ENCODE assay signal across 8 cellular contexts in the genomic region with DNA sequence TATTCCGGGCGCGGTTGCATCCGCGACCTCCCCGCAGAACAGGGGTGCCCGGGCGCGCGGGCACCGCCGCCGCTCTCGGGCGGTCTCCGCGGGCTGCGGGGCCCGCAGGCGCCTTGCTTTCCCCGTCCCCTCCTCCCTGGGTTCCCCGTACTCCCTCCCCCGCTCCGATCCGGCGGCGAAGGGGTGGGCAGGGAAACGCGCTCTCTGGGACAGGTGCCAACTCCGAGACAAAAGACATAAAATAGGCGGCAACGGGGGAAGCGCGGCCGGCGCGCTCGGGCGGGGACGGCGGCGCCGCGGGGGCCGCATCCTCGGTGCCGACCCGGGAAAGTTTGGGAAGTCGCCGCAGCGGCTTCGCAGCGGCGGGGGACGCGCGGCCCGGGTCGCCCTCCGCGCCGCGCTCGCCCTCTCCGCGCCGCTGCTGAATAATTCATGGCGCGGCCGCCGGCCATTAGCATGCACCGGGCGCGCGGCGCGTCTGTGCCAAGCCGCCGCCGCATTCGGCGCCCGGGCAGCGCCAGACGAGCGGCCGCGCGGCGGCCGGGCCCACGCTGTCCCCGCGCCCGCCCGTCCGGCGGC.
DNase-seq lines count a peak whose midpoint lies in the region; ATAC-seq, FAIRE-seq and TF ChIP-seq lines count a peak whose summit lies in the region.

No MANE protein-coding gene starts in this region.

- H3K4me1 ChIP-seq in KMS-11 (ENCODE audit: low read depth, poor library complexity, severe bottlenecking) (peaks cover 46% of the 10 kb centered on the region), astrocyte (ENCODE audit: insufficient read depth, low read length) (peaks cover 50% of the 10 kb centered on the region), psoas muscle (peaks cover 25% of the 10 kb centered on the region)

- H3K4me2 ChIP-seq in KMS-11 (no peak overlapping the region), astrocyte (ENCODE audit: low read length) (peak overlapping the region; percentile 94)

- H3K4me3 Mint-ChIP-seq in astrocyte (ENCODE audit: unreplicated experiment), result peak overlapping the region; percentile 71
- H3K4me3 Mint-ChIP-seq in endothelial cell (ENCODE audit: unreplicated experiment), result no peak overlapping the region

- no peaks in the 10 kb centered on the region for H3K27me3 ChIP-seq in KMS-11 (ENCODE audit: insufficient read depth, low read depth)
- no peaks in the 10 kb centered on the region for H3K27me3 ChIP-seq in astrocyte (ENCODE audit: insufficient read depth, low read length)
- H3K27me3 ChIP-seq in psoas muscle (ENCODE audit: insufficient read depth in 3 of 3, low read length in 2 of 3), result no peaks in the 10 kb centered on the region

- peaks cover 3% of the 10 kb centered on the region for H3K4me1 Mint-ChIP-seq in astrocyte (ENCODE audit: low read depth, unreplicated experiment)
- H3K4me1 Mint-ChIP-seq in endothelial cell (ENCODE audit: unreplicated experiment), result peaks cover 4% of the 10 kb centered on the region

- H2AFZ ChIP-seq in KMS-11 (ENCODE audit: low read depth) (peak overlapping the region; percentile 52), astrocyte (ENCODE audit: low read depth, low read length) (no peak overlapping the region)

- peaks cover 61% of the 10 kb centered on the region for H3K79me2 ChIP-seq in KMS-11 (ENCODE audit: insufficient read depth, low read depth)
- H3K79me2 ChIP-seq in astrocyte (ENCODE audit: insufficient read depth, low read length), result peaks cover 93% of the 10 kb centered on the region

- H4K20me1 ChIP-seq in KMS-11 (ENCODE audit: insufficient read depth) (no peaks in the 10 kb centered on the region), astrocyte (ENCODE audit: insufficient read depth, low read length) (peaks cover 43% of the 10 kb centered on the region)

- no peaks in the 10 kb centered on the region for H3K9me3 Mint-ChIP-seq in astrocyte (ENCODE audit: unreplicated experiment)
- H3K9me3 Mint-ChIP-seq in endothelial cell (ENCODE audit: unreplicated experiment), result no peaks in the 10 kb centered on the region

- no peak for FAIRE-seq in astrocyte (lab: Jason Lieb, UNC)

- in situ Hi-C loops in GM13976 (cut with MboI; ENCODE audit: low sequenced_read_pairs, unreplicated experiment), result no loop called here

- DNase-seq in GM12864 (ENCODE audit: low read depth) (no peak), SKM-1 (lab: John Stamatoyannopoulos, UW; ENCODE audit: unreplicated experiment) (peak; percentile 57), astrocyte (ENCODE audit: low read depth) (peak; percentile 90), hepatic stellate cell (ENCODE audit: low spot score) (peak; percentile 88), psoas muscle (peak; percentile 93 to 97), GM13976 (ENCODE audit: low spot score) (no peak), endothelial cell (ENCODE audit: low spot score) (no peak)

- H3K27ac ChIP-seq in KMS-11 (peak overlapping the region; percentile 76), astrocyte (ENCODE audit: low read depth, low read length) (peak overlapping the region; percentile 90), psoas muscle (peak overlapping the region; percentile 98)

- peak; percentile 30 to 48 (median 36) for ATAC-seq in psoas muscle

- TF ChIP-seq CTCF in GM12864 (IDR thresholded peaks at IDR 0.05; ENCODE audit: low read depth, low read length, missing control alignments) (no peak), KMS-11 (conservative IDR thresholded peaks at IDR 0.05; ENCODE audit: low read depth, low read length) (no peak), astrocyte (IDR thresholded peaks at IDR 0.05; ENCODE audit: insufficient read depth, low read depth, low read length) (no peak), psoas muscle (IDR thresholded peaks at IDR 0.05) (no peak), GM13976 (IDR thresholded peaks at IDR 0.05; ENCODE audit: borderline replicate concordance, control extremely low read depth, extremely low read depth, insufficient read depth, missing control alignments) (no peak), endothelial cell (IDR thresholded peaks at IDR 0.05; ENCODE audit: unreplicated experiment) (no peak)

- H3K27me3 Mint-ChIP-seq in astrocyte (ENCODE audit: low read depth, unreplicated experiment) (peaks cover 61% of the 10 kb centered on the region), endothelial cell (ENCODE audit: unreplicated experiment) (peaks cover 17% of the 10 kb centered on the region)

- H3K9me3 ChIP-seq in astrocyte (ENCODE audit: insufficient read depth, low read depth, low read length), result no peaks in the 10 kb centered on the region
- H3K9me3 ChIP-seq in psoas muscle, result no peaks in the 10 kb centered on the region

- H3K27ac Mint-ChIP-seq in astrocyte (ENCODE audit: unreplicated experiment) (no peak overlapping the region), endothelial cell (ENCODE audit: unreplicated experiment) (no peak overlapping the region)

- H3K36me3 ChIP-seq in KMS-11 (ENCODE audit: insufficient read depth) (no peaks in the 10 kb centered on the region), astrocyte (ENCODE audit: insufficient read depth, low read length) (peaks cover 8% of the 10 kb centered on the region), psoas muscle (ENCODE audit: insufficient read depth in 1 of 2, low read depth in 1 of 2) (peaks cover 0 to 2% of the 10 kb centered on the region in 2 donors)

- intact Hi-C loops in psoas muscle (cut with DNase I), result loop anchor here (5.0 kb wide), 2 partner anchors 34 to 64 kb away; no protein-coding TSS in a partner anchor

- 0% methylated on average over 18 to 98 of the region's 98 CpGs for WGBS in psoas muscle, 3 donors

- peak overlapping the region; percentile 70 for H3K4me3 ChIP-seq in GM12864 (ENCODE audit: low read depth, low read length)
- no peak overlapping the region for H3K4me3 ChIP-seq in KMS-11 (IDR thresholded peaks at IDR 0.05; ENCODE audit: insufficient read depth, low read depth, low read length)
- H3K4me3 ChIP-seq in astrocyte (ENCODE audit: insufficient read depth, low read depth, low read length), result peak overlapping the region; percentile 99
- H3K4me3 ChIP-seq in psoas muscle, result peak overlapping the region; percentile 95

- H3K9ac ChIP-seq in KMS-11 (peak overlapping the region; percentile 81), astrocyte (ENCODE audit: low read length) (peak overlapping the region; percentile 96)

- H3K36me3 Mint-ChIP-seq in astrocyte (ENCODE audit: low read depth, unreplicated experiment), result no peaks in the 10 kb centered on the region
- H3K36me3 Mint-ChIP-seq in endothelial cell (ENCODE audit: low read depth, unreplicated experiment), result no peaks in the 10 kb centered on the region

Comparison
In these comparisons a context has a peak if more than half of its experiments do, and no peak if none do; other contexts are left out.
1. DNase-seq: peak in SKM-1 (single experiment), astrocyte (single experiment), hepatic stellate cell (single experiment) and psoas muscle (2 of 2); none in GM12864 (single experiment), GM13976 (single experiment) and endothelial cell (single experiment).
2. Peak in every context shown above with its lines, with median percentiles within 50 percentile points of each other: H3K27ac ChIP-seq.